11 cellular contexts compared by ENCODE assay signal in genomic region chr15:38074029-38074428, GRCh38.
DNase-seq lines count a peak whose midpoint lies in the region; ATAC-seq and TF ChIP-seq lines count a peak whose summit lies in the region.
"Had no signal": no experiment of that assay in that cellular context is flagged by ENCODE, and none has a peak within 500 bp of the region (broad histone marks: within the 10 kb centered on the region; RNA-seq: fewer than 3 reads in every experiment).

No MANE protein-coding gene starts in this region.

- no peak for TF ChIP-seq POLR2A in sigmoid colon (IDR thresholded peaks at IDR 0.05)

- H3K27ac ChIP-seq in iPS-18a (ENCODE audit: low read length), result no peak overlapping the region
- peak overlapping the region; percentile 81 to 87 (median 84) for H3K27ac ChIP-seq in sigmoid colon
- H3K27ac ChIP-seq: HL-60 had no signal

- DNase-seq in adipocyte (ENCODE audit: low read depth) (no peak), sigmoid colon (no peak), NCI-H1105 (lab: John Stamatoyannopoulos, UW) (no peak), NCI-H510A (lab: John Stamatoyannopoulos, UW) (no peak)
- DNase-seq: NCI-H1436 had no signal

- H3K4me1 ChIP-seq in ES-I3 (ENCODE audit: insufficient read depth, low read length), result peaks cover 20% of the 10 kb centered on the region; the same call in 1 of the 2 replicates
- H3K4me1 ChIP-seq in adipocyte (ENCODE audit: control insufficient read depth, insufficient read depth, low read length), result peaks cover 29% of the 10 kb centered on the region
- peaks cover 48% of the 10 kb centered on the region for H3K4me1 ChIP-seq in iPS-18a (ENCODE audit: control insufficient read depth, low read depth, low read length)
- H3K4me1 ChIP-seq in sigmoid colon, result peaks cover 0 to 29% (median 15%) of the 10 kb centered on the region in 4 donors

- no peak for ATAC-seq in GM18511 (IDR thresholded peaks at IDR 0.05; ENCODE audit: unreplicated experiment)
- ATAC-seq in HG03354 (IDR thresholded peaks at IDR 0.05; ENCODE audit: poor library complexity, severe bottlenecking, unreplicated experiment), result no peak
- ATAC-seq: left lobe of liver had no signal

- intact Hi-C loops in sigmoid colon (cut with DNase I), result no loop called here

- peak overlapping the region; percentile 86 for H3K4me3 ChIP-seq in adipocyte (ENCODE audit: low read length)
- peak overlapping the region; percentile 76 for H3K4me3 ChIP-seq in iPS-18a (ENCODE audit: low read length)
- peak overlapping the region in 1 of 4 donors; percentile 55 for H3K4me3 ChIP-seq in sigmoid colon

- no peaks in the 10 kb centered on the region for H3K36me3 ChIP-seq in ES-I3 (ENCODE audit: insufficient read depth, low read length)
- H3K36me3 ChIP-seq in adipocyte (ENCODE audit: control insufficient read depth, insufficient read depth, low read length, severe bottlenecking), result no peaks in the 10 kb centered on the region
- no peaks in the 10 kb centered on the region for H3K36me3 ChIP-seq in iPS-18a (ENCODE audit: control insufficient read depth, low read depth, low read length)
- no peaks in the 10 kb centered on the region for H3K36me3 ChIP-seq in sigmoid colon

- TF ChIP-seq EP300 in sigmoid colon (IDR thresholded peaks at IDR 0.05), result no peak

- H3K9me3 ChIP-seq in ES-I3 (ENCODE audit: control insufficient read depth, insufficient read depth, low read length) (no peaks in the 10 kb centered on the region), adipocyte (ENCODE audit: control insufficient read depth, low read length) (no peaks in the 10 kb centered on the region), iPS-18a (ENCODE audit: control insufficient read depth, low read depth, low read length) (no peaks in the 10 kb centered on the region), sigmoid colon (no peaks in the 10 kb centered on the region)

- no peak for TF ChIP-seq CTCF in sigmoid colon (IDR thresholded peaks at IDR 0.05)

- peak overlapping the region; percentile 54; the same call in 1 of the 2 replicates for H3K9ac ChIP-seq in ES-I3 (ENCODE audit: low read depth, low read length)
- H3K9ac ChIP-seq in adipocyte (ENCODE audit: low read length), result peak overlapping the region; percentile 88
- peak overlapping the region; percentile 88 for H3K9ac ChIP-seq in iPS-18a (ENCODE audit: low read length)

- 17 to 61% methylated on average over 5 of the region's 5 CpGs for WGBS in sigmoid colon, 2 donors

- H3K27me3 ChIP-seq in adipocyte (replicated peaks; ENCODE audit: control insufficient read depth, insufficient read depth, low read length) (no peaks in the 10 kb centered on the region), iPS-18a (ENCODE audit: control insufficient read depth, insufficient read depth, low read length) (peaks cover 59% of the 10 kb centered on the region), sigmoid colon (no peaks in the 10 kb centered on the region)
